30 cellular contexts compared by ENCODE assay signal in genomic region chr19:29370276-29370675, GRCh38.
"Had no signal": no experiment of that assay in that cellular context is flagged by ENCODE, and none has a peak within 500 bp of the region (broad histone marks: within the 10 kb centered on the region; RNA-seq: fewer than 3 reads in every experiment).

No MANE protein-coding gene starts in this region.

- H3K27ac ChIP-seq: ascending aorta, cardiac muscle cell, coronary artery, dorsolateral prefrontal cortex, gastrocnemius medialis, left ventricle myocardium inferior, pancreas, psoas muscle, sigmoid colon, thoracic aorta, uterus, WERI-Rb-1 had no signal

- H3K27me3 ChIP-seq: ascending aorta, cardiac muscle cell, dorsolateral prefrontal cortex, pancreas, uterus had no signal

- H3K4me1 ChIP-seq: ascending aorta, gastrocnemius medialis, left ventricle myocardium inferior, pancreas, psoas muscle, sigmoid colon, uterus had no signal

- DNase-seq: activated CD4-positive, alpha-beta T cell treated with anti-CD3 and anti-CD28 coated beads, Interleukin-2, amount 50 U/mL, for 1 hour; activated CD4-positive, CD25-positive, alpha-beta regulatory T cell treated with anti-CD3 and anti-CD28 coated beads, Interleukin-2, amount 50 U/mL, for 72 hours; activated CD8-positive, alpha-beta T cell treated with anti-CD3 and anti-CD28 coated beads for 36 hours; activated gamma-delta T cell; activated naive CD4-positive, alpha-beta T cell treated with anti-CD3 and anti-CD28 coated beads, Interleukin-2, amount 10 ng/mL, durations not matched to agents 7 days and 5 days; activated naive CD8-positive, alpha-beta T cell treated with anti-CD3 and anti-CD28 coated beads, Interleukin-2, amount 10 ng/mL, durations not matched to agents 7 days and 5 days; activated T-cell treated with anti-CD3 and anti-CD28 coated beads, Interleukin-2, amount 50 U/mL, for 24 hours; dorsolateral prefrontal cortex; effector memory CD8-positive, alpha-beta T cell; erythroblast; gastrocnemius medialis; glutamatergic neuron; islet precursor cell; left ventricle myocardium inferior; mammary epithelial cell; naive thymus-derived CD4-positive, alpha-beta T cell; pancreas; psoas muscle; sigmoid colon; small intestine; stimulated activated CD4-positive, alpha-beta T cell treated with anti-CD3 and anti-CD28 coated beads, Interleukin-4, amount 100 ng/mL, for 24 hours; T1000; trophoblast cell; uterus; WERI-Rb-1 had no signal

- H3K4me3 ChIP-seq: ascending aorta, cardiac muscle cell, coronary artery, dorsolateral prefrontal cortex, gastrocnemius medialis, left ventricle myocardium inferior, pancreas, psoas muscle, sigmoid colon, thoracic aorta, uterus had no signal

- H3K36me3 ChIP-seq: ascending aorta, cardiac muscle cell, gastrocnemius medialis, left ventricle myocardium inferior, pancreas, sigmoid colon, thoracic aorta, uterus, WERI-Rb-1 had no signal

- H3K9me3 ChIP-seq: ascending aorta, gastrocnemius medialis, left ventricle myocardium inferior, pancreas, psoas muscle, sigmoid colon, thoracic aorta, uterus had no signal

- ATAC-seq: activated CD8-positive, alpha-beta T cell treated with anti-CD3 and anti-CD28 coated beads for 36 hours; effector memory CD8-positive, alpha-beta T cell; gastrocnemius medialis; naive thymus-derived CD4-positive, alpha-beta T cell; pancreas; psoas muscle; stimulated activated effector memory CD8-positive, alpha-beta T cell treated with anti-CD3 and anti-CD28 coated beads, Interleukin-12 subunit alpha, Interleukin-12 subunit beta, amount 100 ng/mL, for 72 hours had no signal
